19 cellular contexts compared by ENCODE assay signal in genomic region chr18:79955302-79956075, GRCh38. TPM values are rescaled to one million over a fixed set of nuclear protein-coding genes. Genes with fewer than 3 reads are reported as not detected.
DNase-seq lines count a peak whose midpoint lies in the region; ATAC-seq and TF ChIP-seq lines count a peak whose summit lies in the region.
"Had no signal": no experiment of that assay in that cellular context is flagged by ENCODE, and none has a peak within 500 bp of the region (broad histone marks: within the 10 kb centered on the region; RNA-seq: fewer than 3 reads in every experiment).

No MANE protein-coding gene starts in this region.

- H3K4me2 ChIP-seq in mammary epithelial cell (ENCODE audit: insufficient read depth, low read depth, low read length) (no peak overlapping the region), mesenchymal stem cell (ENCODE audit: low read length, poor library complexity, severe bottlenecking) (no peak overlapping the region)

- H3K9me3 Mint-ChIP-seq in MCF 10A (ENCODE audit: unreplicated experiment): no peaks in the 10 kb centered on the region
- H3K9me3 Mint-ChIP-seq in chondrocyte (ENCODE audit: low read depth): no peaks in the 10 kb centered on the region
- H3K9me3 Mint-ChIP-seq: CD8-positive, alpha-beta memory T cell had no signal

- 95% methylated on average over 9 of the region's 12 CpGs for WGBS in mammary epithelial cell (ENCODE audit: low coverage, missing lambda C conversion rate)
- 88% methylated on average over 11 of the region's 12 CpGs for WGBS in mesenchymal stem cell

- no peak overlapping the region for H3K23ac ChIP-seq in mesenchymal stem cell (ENCODE audit: low read length in 2 of 2)

- no peak overlapping the region for H4K8ac ChIP-seq in mesenchymal stem cell (ENCODE audit: low read length)

- H2AK5ac ChIP-seq in mesenchymal stem cell (ENCODE audit: low read length, severe bottlenecking): no peak overlapping the region

- H3K36me3 Mint-ChIP-seq in MCF 10A (ENCODE audit: insufficient read depth, unreplicated experiment) (no peaks in the 10 kb centered on the region), chondrocyte (ENCODE audit: low read depth) (peaks cover 2% of the 10 kb centered on the region)
- H3K36me3 Mint-ChIP-seq: CD8-positive, alpha-beta memory T cell had no signal

- ATAC-seq in upper lobe of right lung: no peak
- ATAC-seq: HCT116, right lobe of liver had no signal

- H3K27me3 Mint-ChIP-seq in MCF 10A (ENCODE audit: insufficient read depth, unreplicated experiment): no peaks in the 10 kb centered on the region
- H3K27me3 Mint-ChIP-seq in chondrocyte (ENCODE audit: low read depth): no peaks in the 10 kb centered on the region
- H3K27me3 Mint-ChIP-seq: CD8-positive, alpha-beta memory T cell had no signal

- H2BK12ac ChIP-seq in mesenchymal stem cell (ENCODE audit: low read length in 2 of 2): no peak overlapping the region

- H2AFZ ChIP-seq in mammary epithelial cell (ENCODE audit: low read depth, low read length): no peak overlapping the region
- no peak overlapping the region for H2AFZ ChIP-seq in mesenchymal stem cell (ENCODE audit: low read depth, low read length)

- no TSS peak for BruUV-seq in MCF 10A (replicated peaks; lab: Mats Ljungman, UMichigan)
- BruUV-seq in mammary epithelial cell (replicated peaks; lab: Mats Ljungman, UMichigan): no TSS peak

- H2BK5ac ChIP-seq in mesenchymal stem cell (ENCODE audit: low read depth, low read length, poor library complexity, severe bottlenecking): no peak overlapping the region

- H3K14ac ChIP-seq in mesenchymal stem cell (ENCODE audit: low read length in 2 of 2): no peak overlapping the region

- dilution Hi-C loops in mammary epithelial cell (cut with HindIII; ENCODE audit: low sequenced_read_pairs): no loop called here

- no peak overlapping the region for H2BK15ac ChIP-seq in mesenchymal stem cell (ENCODE audit: low read depth, poor library complexity, severe bottlenecking)

- H4K91ac ChIP-seq in mesenchymal stem cell (ENCODE audit: low read length): no peak overlapping the region

- in situ Hi-C loops in mammary epithelial cell (cut with MboI; ENCODE audit: low sequenced_read_pairs in 2 of 2): no loop called here

- H3K27ac ChIP-seq in mammary epithelial cell (ENCODE audit: insufficient read depth, low read depth, low read length): no peak overlapping the region
- no peak overlapping the region for H3K27ac ChIP-seq in mesenchymal stem cell (ENCODE audit: low read length, poor library complexity, severe bottlenecking)
- H3K27ac ChIP-seq in upper lobe of right lung: peak overlapping the region; percentile 53
- H3K27ac ChIP-seq: right lobe of liver had no signal

- TF ChIP-seq CTCF in MCF 10A (IDR thresholded peaks at IDR 0.05; ENCODE audit: unreplicated experiment) (no peak), mammary epithelial cell (conservative IDR thresholded peaks at IDR 0.05 in 1 of 2, IDR thresholded peaks at IDR 0.05 in 1 of 2; ENCODE audit: extremely low read depth in 1 of 2, insufficient read depth in 1 of 2, low read depth in 1 of 2, low read length in 2 of 2) (no peak), chondrocyte (IDR thresholded peaks at IDR 0.05) (no peak), upper lobe of right lung (IDR thresholded peaks at IDR 0.05) (no peak)

- no peak overlapping the region for H3K9ac ChIP-seq in mammary epithelial cell (ENCODE audit: insufficient read depth, low read length)
- no peak overlapping the region for H3K9ac ChIP-seq in mesenchymal stem cell (ENCODE audit: low read length)

- H3K4me1 ChIP-seq in mammary epithelial cell (ENCODE audit: insufficient read depth, low read length): peaks cover 18% of the 10 kb centered on the region
- H3K4me1 ChIP-seq in mesenchymal stem cell (ENCODE audit: control insufficient read depth, insufficient read depth, low read depth, low read length): peaks cover 17% of the 10 kb centered on the region
- peaks cover 18% of the 10 kb centered on the region for H3K4me1 ChIP-seq in upper lobe of right lung

- H3K18ac ChIP-seq in mesenchymal stem cell (ENCODE audit: low read depth in 1 of 2, low read length in 2 of 2): no peak overlapping the region

- H3K79me2 ChIP-seq in mammary epithelial cell (ENCODE audit: insufficient read depth, low read length): peaks cover 9% of the 10 kb centered on the region

- H3K4me1 Mint-ChIP-seq in MCF 10A (ENCODE audit: insufficient read depth, unreplicated experiment) (peaks cover 16% of the 10 kb centered on the region), chondrocyte (ENCODE audit: low read depth) (peaks cover 5% of the 10 kb centered on the region)

- POLR2A ChIA-PET in MCF 10A (lab: Yijun Ruan, JAX): interaction anchor here (0.7 kb wide), 1 partner anchor 17 kb away, joined by 3 read pairs; no protein-coding TSS in a partner anchor

- no peaks in the 10 kb centered on the region for H3K27me3 ChIP-seq in mammary epithelial cell (ENCODE audit: insufficient read depth, low read length)
- no peaks in the 10 kb centered on the region for H3K27me3 ChIP-seq in mesenchymal stem cell (ENCODE audit: control insufficient read depth in 1 of 2, insufficient read depth in 1 of 2, low read length in 2 of 2)
- H3K27me3 ChIP-seq in upper lobe of right lung: no peaks in the 10 kb centered on the region
- H3K27me3 ChIP-seq: right lobe of liver had no signal

- intact Hi-C loops in MCF 10A (cut with micrococcal nuclease): no loop called here
- intact Hi-C loops in mammary epithelial cell (cut with micrococcal nuclease): no loop called here
- intact Hi-C loops in upper lobe of right lung (cut with DNase I): no loop called here

- H3K9me3 ChIP-seq in mammary epithelial cell (replicated peaks; ENCODE audit: insufficient read depth, low read length) (no peaks in the 10 kb centered on the region), mesenchymal stem cell (ENCODE audit: control insufficient read depth, low read length) (no peaks in the 10 kb centered on the region), upper lobe of right lung (no peaks in the 10 kb centered on the region)
- H3K9me3 ChIP-seq: left ventricle myocardium inferior, right lobe of liver had no signal

- no peak overlapping the region for H2BK120ac ChIP-seq in mesenchymal stem cell (ENCODE audit: low read depth, low read length)

- H3K79me1 ChIP-seq in mesenchymal stem cell (replicated peaks; ENCODE audit: low read length, poor library complexity, severe bottlenecking): peaks cover 2% of the 10 kb centered on the region

- H3K36me3 ChIP-seq in mammary epithelial cell (ENCODE audit: insufficient read depth, low read length) (no peaks in the 10 kb centered on the region), mesenchymal stem cell (ENCODE audit: control insufficient read depth in 1 of 2, insufficient read depth in 2 of 2, low read depth in 1 of 2, low read length in 2 of 2) (peaks cover 0 to 2% of the 10 kb centered on the region in 2 experiments), upper lobe of right lung (no peaks in the 10 kb centered on the region)
- H3K36me3 ChIP-seq: left ventricle myocardium inferior, right lobe of liver had no signal

- CTCF ChIA-PET in MCF 10A (lab: Yijun Ruan, JAX) (no interaction called here), mammary epithelial cell (lab: Charles Lee; ENCODE audit: low non-redundant PET) (no interaction called here)

- DNase-seq in MCF 10A (ENCODE audit: unreplicated experiment) (peak; percentile 39), mammary epithelial cell (no peak), chondrocyte (ENCODE audit: low spot score) (peak; percentile 36), mesenchymal stem cell (peak; percentile 19), upper lobe of right lung (no peak), DMS114 treated with DMSO at 0.1 percent for 48 hours (lab: John Stamatoyannopoulos, UW; ENCODE audit: unreplicated experiment) (no peak), ecto neural progenitor cell (ENCODE audit: low spot score) (no peak)
- DNase-seq in activated CD4-positive, alpha-beta T cell treated with anti-CD3 and anti-CD28 coated beads for 1 hour: no peak
- DNase-seq: activated gamma-delta T cell treated with Interleukin-2 at 50 U/mL for 16 hours; aorta; CD8-positive, alpha-beta memory T cell; KG1; left ventricle myocardium inferior; NCI-H1105; NCI-H2107; NCI-H524; occipital lobe; right lobe of liver had no signal

- H4K20me1 ChIP-seq in mammary epithelial cell (ENCODE audit: insufficient read depth, low read length): no peaks in the 10 kb centered on the region

- H3K4me3 Mint-ChIP-seq in MCF 10A (ENCODE audit: unreplicated experiment) (no peak overlapping the region), chondrocyte (ENCODE audit: unreplicated experiment) (no peak overlapping the region)

- no peak overlapping the region for H3K27ac Mint-ChIP-seq in MCF 10A (ENCODE audit: low read depth, unreplicated experiment)
- no peak overlapping the region for H3K27ac Mint-ChIP-seq in chondrocyte (ENCODE audit: unreplicated experiment)

- no peak overlapping the region for H3K4ac ChIP-seq in mesenchymal stem cell (ENCODE audit: low read depth in 1 of 2, low read length in 2 of 2)

- H3K4me3 ChIP-seq in mammary epithelial cell (replicated peaks in 1 of 3; ENCODE audit: insufficient read depth in 1 of 3, low read depth in 2 of 3, low read length in 3 of 3) (no peak overlapping the region), mesenchymal stem cell (ENCODE audit: insufficient read depth in 1 of 2, low read depth in 1 of 2, low read length in 2 of 2) (no peak overlapping the region), upper lobe of right lung (no peak overlapping the region)
- H3K4me3 ChIP-seq: left ventricle myocardium inferior, right lobe of liver had no signal

RNA-seq across cellular contexts. Expression of gene SLC66A2, which starts 4.0 kb away (rescaled TPM):
- total RNA-seq in MCF 10A (2022) (21.7 and 24.5 TPM in 2 replicates), mammary epithelial cell (10 to 100 TPM; 40.0 to 42.7 TPM), chondrocyte (27.6 to 32.1 TPM (median 29.1 TPM) in 3 replicates), upper lobe of right lung (59.5 TPM)
- polyA plus RNA-seq in mammary epithelial cell: 28.8 TPM
- 40.9 TPM for polyA minus RNA-seq in mammary epithelial cell
- polyA plus RNA-seq in mesenchymal stem cell (2013, experiment 1 of 2): 16.2 TPM
- polyA plus RNA-seq in mesenchymal stem cell (2013, experiment 2 of 2): 16.1 TPM

RNA-seq across cellular contexts. Expression of gene HSBP1L1, which starts 9.0 kb away (rescaled TPM):
- 46.6 and 49.4 TPM in 2 replicates for total RNA-seq in MCF 10A (2022)
- total RNA-seq in mammary epithelial cell: 10 to 100 TPM; 14.2 to 33.8 TPM
- polyA plus RNA-seq in mammary epithelial cell: 21.0 TPM
- 22.9 TPM for polyA minus RNA-seq in mammary epithelial cell
- 0.99 to 5.4 TPM (median 5.1 TPM) in 3 replicates for total RNA-seq in chondrocyte
- polyA plus RNA-seq in mesenchymal stem cell (2013, experiment 1 of 2): 34.5 TPM
- 31.5 TPM for polyA plus RNA-seq in mesenchymal stem cell (2013, experiment 2 of 2)
- total RNA-seq in upper lobe of right lung: 48.7 TPM

RNA-seq across cellular contexts. Expression of gene TXNL4A, which starts 32.9 kb away (rescaled TPM):
- 207 and 245 TPM in 2 replicates for total RNA-seq in MCF 10A (2022)
- total RNA-seq in mammary epithelial cell: 100 to 1,000 TPM in 1 of 2 donors, 10 to 100 TPM in 1; 32.8 to 100 TPM
- 102 TPM for polyA plus RNA-seq in mammary epithelial cell
- polyA minus RNA-seq in mammary epithelial cell: 27.5 TPM
- total RNA-seq in chondrocyte: 141 to 143 TPM (median 141 TPM) in 3 replicates
- 117 TPM for polyA plus RNA-seq in mesenchymal stem cell (2013, experiment 1 of 2)
- 121 TPM for polyA plus RNA-seq in mesenchymal stem cell (2013, experiment 2 of 2)
- total RNA-seq in upper lobe of right lung: 80.7 TPM

Comparison
In these comparisons a context has a peak if more than half of its experiments do, and no peak if none do; other contexts are left out.
1. DNase-seq: peak in MCF 10A (single experiment), chondrocyte (single experiment) and mesenchymal stem cell (single experiment); none in mammary epithelial cell (single experiment), upper lobe of right lung (single experiment), DMS114 treated with DMSO at 0.1 percent for 48 hours (single experiment), ecto neural progenitor cell (single experiment) and activated CD4-positive, alpha-beta T cell treated with anti-CD3 and anti-CD28 coated beads for 1 hour (single experiment).